Comparison of ENCODE assay signal across 1 cellular context in genomic region chr9:97411789-97412627, GRCh38.
TF ChIP-seq lines count a peak whose summit lies in the region.

Gene TDRD7, plus strand, starts transcription at chr9:97412096. Its CDS starts 16,370 bp downstream, at chr9:97428466.

TF ChIP-seq in WTC11, 78 proteins besides CTCF, POLR2A, EP300 and RAD21 (continued from another document):
- no peak for TF ChIP-seq E2F5 (CRISPR knock-in tag; IDR thresholded peaks at IDR 0.05)
